10 cellular contexts compared by ENCODE assay signal in genomic region chr11:121687961-121688566, GRCh38.
DNase-seq lines count a peak whose midpoint lies in the region; FAIRE-seq and TF ChIP-seq lines count a peak whose summit lies in the region.
"Had no signal": no experiment of that assay in that cellular context is flagged by ENCODE, and none has a peak within 500 bp of the region (broad histone marks: within the 10 kb centered on the region; RNA-seq: fewer than 3 reads in every experiment).

No MANE protein-coding gene starts in this region.

- no peaks in the 10 kb centered on the region for H3K9me2 ChIP-seq in MM.1S (replicated peaks; ENCODE audit: insufficient read depth, low read length)

- H3K4me1 ChIP-seq in skeletal muscle satellite cell (ENCODE audit: control insufficient read depth, insufficient read depth, low read length) (peaks cover 23% of the 10 kb centered on the region), MM.1S (ENCODE audit: low read length) (no peaks in the 10 kb centered on the region)

- no peak overlapping the region for H2AFZ ChIP-seq in MM.1S (ENCODE audit: low read length)

- H3K4me3 ChIP-seq in fibroblast of villous mesenchyme (ENCODE audit: low read depth, low read length) = no peak overlapping the region
- H3K4me3 ChIP-seq in skeletal muscle satellite cell (ENCODE audit: low read length) = no peak overlapping the region
- H3K4me3 ChIP-seq in MM.1S (ENCODE audit: low read length) = no peak overlapping the region

- no peak overlapping the region for H3K27ac ChIP-seq in MM.1S (ENCODE audit: low read length)

- H3K4me2 ChIP-seq in skeletal muscle satellite cell (ENCODE audit: low read length) (peak overlapping the region; percentile 55), MM.1S (ENCODE audit: low read depth, low read length) (no peak overlapping the region)

- DNase-seq in NCI-H2196 (lab: John Stamatoyannopoulos, UW; ENCODE audit: unreplicated experiment) (peak; percentile 7), NCI-H2196 treated with DMSO at 0.1 percent for 48 hours (lab: John Stamatoyannopoulos, UW; ENCODE audit: unreplicated experiment) (no peak), NCI-H69 (lab: John Stamatoyannopoulos, UW) (peak; percentile 95), fibroblast of villous mesenchyme (ENCODE audit: low read depth) (peak; percentile 62), MM.1S (no peak), GM12892 (ENCODE audit: insufficient read length) (no peak)
- DNase-seq in activated effector memory CD4-positive, alpha-beta T cell treated with Interleukin-2 at 50 U/mL for 16 hours = no peak
- DNase-seq: activated CD8-positive, alpha-beta memory T cell treated with anti-CD3 and anti-CD28 coated beads, Interleukin-2, amount 10 ng/mL, durations not matched to agents 7 days and 5 days; NCI-H1436 had no signal

- no peaks in the 10 kb centered on the region for H3F3A ChIP-seq in MM.1S (ENCODE audit: insufficient read depth, low read length)

- TF ChIP-seq POLR2A in GM12892 (IDR thresholded peaks at IDR 0.05; ENCODE audit: low read depth, low read length) = no peak

- peak overlapping the region; percentile 48 for H3K9ac ChIP-seq in skeletal muscle satellite cell (ENCODE audit: low read depth, low read length)
- no peak overlapping the region for H3K9ac ChIP-seq in MM.1S (ENCODE audit: low read length)

- H3K27me3 ChIP-seq in skeletal muscle satellite cell (ENCODE audit: control insufficient read depth, insufficient read depth, low read length) = no peaks in the 10 kb centered on the region
- no peaks in the 10 kb centered on the region for H3K27me3 ChIP-seq in MM.1S (replicated peaks; ENCODE audit: insufficient read depth, low read length)

- TF ChIP-seq CTCF in fibroblast of villous mesenchyme (IDR thresholded peaks at IDR 0.05; ENCODE audit: insufficient read depth, low read depth, low read length) (no peak), MM.1S (IDR thresholded peaks at IDR 0.05; ENCODE audit: low read length) (no peak)

- no peaks in the 10 kb centered on the region for H3K79me2 ChIP-seq in MM.1S (ENCODE audit: low read length)

- no peaks in the 10 kb centered on the region for H4K20me1 ChIP-seq in MM.1S (ENCODE audit: insufficient read depth, low read length)

- H3K36me3 ChIP-seq in skeletal muscle satellite cell (ENCODE audit: insufficient read depth, low read length) (no peaks in the 10 kb centered on the region), MM.1S (replicated peaks; ENCODE audit: insufficient read depth, low read length) (no peaks in the 10 kb centered on the region)

- no peaks in the 10 kb centered on the region for H3K9me3 ChIP-seq in skeletal muscle satellite cell (replicated peaks; ENCODE audit: low read length)
- H3K9me3 ChIP-seq in MM.1S (replicated peaks; ENCODE audit: insufficient read depth, low read length) = no peaks in the 10 kb centered on the region

- no peak for FAIRE-seq in GM12892 (lab: Jason Lieb, UNC)

Comparison
In these comparisons a context has a peak if more than half of its experiments do, and no peak if none do; other contexts are left out.
1. DNase-seq: peak in NCI-H2196 (single experiment), NCI-H69 (single experiment) and fibroblast of villous mesenchyme (single experiment); none in NCI-H2196 treated with DMSO at 0.1 percent for 48 hours (single experiment), MM.1S (single experiment), activated effector memory CD4-positive, alpha-beta T cell treated with Interleukin-2 at 50 U/mL for 16 hours (single experiment) and GM12892 (single experiment).